ENCODE assay signal across 25 cellular contexts in the genomic region with DNA sequence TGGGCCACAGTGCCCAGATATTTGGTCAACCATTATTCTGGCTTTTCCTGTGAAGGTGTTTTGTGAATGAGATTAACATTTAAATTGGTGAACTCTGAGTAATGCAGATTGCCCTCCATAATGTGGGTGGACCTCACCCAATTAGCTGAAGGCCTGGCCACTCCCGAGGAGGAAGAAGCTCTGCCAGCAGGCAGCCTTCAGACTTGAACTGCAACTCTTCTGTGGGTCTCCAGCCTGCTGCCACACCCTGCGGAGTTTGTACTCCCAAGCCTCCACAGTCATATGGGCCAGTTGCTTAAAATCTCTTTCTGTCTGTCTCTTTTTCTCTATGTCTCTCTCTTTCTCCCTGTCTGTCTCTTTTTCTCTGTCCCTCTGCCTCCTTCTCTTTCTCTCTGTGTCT.
"Had no signal": no experiment of that assay in that cellular context is flagged by ENCODE, and none has a peak within 500 bp of the region (broad histone marks: within the 10 kb centered on the region; RNA-seq: fewer than 3 reads in every experiment).

No MANE protein-coding gene starts in this region.

- H3K4me3 ChIP-seq: esophagus squamous epithelium, heart right ventricle, lower lobe of right lung, pancreas, prostate gland, sigmoid colon, testis had no signal

- H3K27me3 ChIP-seq: heart right ventricle, pancreas, sigmoid colon, testis had no signal

- H3K9me3 ChIP-seq: esophagus squamous epithelium, lower lobe of right lung, pancreas, prostate gland, testis had no signal

- ATAC-seq: activated CD8-positive, alpha-beta T cell treated with anti-CD3 and anti-CD28 coated beads for 36 hours; activated naive CD8-positive, alpha-beta T cell treated with anti-CD3 and anti-CD28 coated beads, Interleukin-2, amount 50 U/mL, for 24 hours; activated T-cell treated with anti-CD3 and anti-CD28 coated beads, Interleukin-2, amount 50 U/mL, for 4 hours; activated T-helper 17 cell treated with anti-CD3 and anti-CD28 coated beads, Interleukin-2, amount 50 U/mL, for 72 hours; heart right ventricle; left lobe of liver; lower lobe of right lung had no signal

- H3K4me1 ChIP-seq: heart right ventricle, lower lobe of right lung, pancreas, prostate gland, sigmoid colon, testis had no signal

- H3K27ac ChIP-seq: heart right ventricle, lower lobe of right lung, pancreas, prostate gland, sigmoid colon, testis had no signal

- H3K36me3 ChIP-seq: esophagus squamous epithelium, heart right ventricle, lower lobe of right lung, pancreas, prostate gland, sigmoid colon had no signal

- DNase-seq: activated CD4-positive, alpha-beta T cell treated with anti-CD3 and anti-CD28 coated beads for 1 hour; activated CD4-positive, alpha-beta T cell treated with anti-CD3 and anti-CD28 coated beads, Interleukin-2, amount 50 U/mL, for 1 hour; activated CD8-positive, alpha-beta T cell treated with anti-CD3 and anti-CD28 coated beads for 36 hours; activated gamma-delta T cell treated with Interleukin-2 at 50 U/mL for 16 hours; activated naive CD8-positive, alpha-beta T cell treated with anti-CD3 and anti-CD28 coated beads, Interleukin-2, amount 50 U/mL, for 24 hours; activated T-cell treated with anti-CD3 and anti-CD28 coated beads, Interleukin-2, amount 50 U/mL, for 4 hours; amygdala; central memory CD4-positive, alpha-beta T cell; effector CD4-positive, alpha-beta T cell; esophagus squamous epithelium; foreskin melanocyte; heart right ventricle; lower lobe of right lung; mesenchymal stem cell; naive B cell; nephron progenitor cell; pancreas; sigmoid colon; stimulated activated naive CD4-positive, alpha-beta T cell; T-helper 2 cell; testis; trophoblast cell had no signal
